8 cellular contexts compared by ENCODE assay signal in the genomic region with DNA sequence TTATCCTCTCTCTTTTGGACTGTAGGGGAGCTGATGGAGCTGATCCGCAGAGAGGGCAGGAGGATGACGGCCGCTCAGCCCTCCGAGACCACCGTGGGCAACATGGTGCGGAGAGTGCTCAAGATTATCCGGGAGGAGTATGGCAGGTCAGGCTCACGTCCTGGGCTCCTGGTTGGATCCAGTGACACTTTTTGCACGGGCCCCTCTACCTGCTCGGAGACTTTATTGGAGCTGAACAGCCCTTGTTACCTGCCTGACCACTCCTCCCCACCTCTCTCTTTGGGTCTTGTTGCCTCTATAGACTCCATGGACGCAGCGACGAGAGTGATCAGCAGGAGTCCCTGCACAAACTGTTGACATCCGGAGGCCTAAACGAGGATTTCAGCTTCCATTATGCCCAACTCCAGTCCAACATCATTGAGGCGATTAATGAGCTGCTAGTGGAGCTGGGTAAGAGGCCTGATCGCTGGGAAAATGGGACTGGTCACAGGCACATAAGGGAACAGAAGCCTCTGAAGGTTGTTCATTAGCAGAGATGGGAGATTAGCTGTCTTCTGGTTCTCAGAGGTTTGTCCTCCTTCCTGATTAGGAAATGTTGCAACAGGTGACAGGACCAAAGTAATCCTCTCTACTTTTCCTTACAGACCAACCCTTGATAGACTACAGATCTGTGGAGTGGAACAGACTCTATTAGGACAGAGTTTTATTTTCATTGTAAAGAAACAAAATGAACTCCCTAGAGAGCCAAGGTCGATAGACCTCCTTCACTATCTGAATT. TPM values are rescaled to one million over a fixed set of nuclear protein-coding genes. Genes with fewer than 3 reads are reported as not detected.
A peak's percentile ranks its signal among the peaks of the same experiment; 100 is the strongest.
DNase-seq lines count a peak whose midpoint lies in the region; ATAC-seq lines count a peak whose summit lies in the region.

No MANE protein-coding gene starts in this region.

- H3K4me3 Mint-ChIP-seq in activated naive CD4-positive, alpha-beta T cell treated with anti-CD3 and anti-CD28 coated beads for 36 hours, result peak overlapping the region; percentile 99
- peak overlapping the region; percentile 82 to 95 for H3K4me3 Mint-ChIP-seq in activated T-cell treated with anti-CD3 and anti-CD28 coated beads, Interleukin-2, amount 50 U/mL, for 72 hours

- peaks cover 4% of the 10 kb centered on the region for H3K9me3 Mint-ChIP-seq in activated naive CD4-positive, alpha-beta T cell treated with anti-CD3 and anti-CD28 coated beads for 36 hours
- H3K9me3 Mint-ChIP-seq in activated T-cell treated with anti-CD3 and anti-CD28 coated beads, Interleukin-2, amount 50 U/mL, for 72 hours, result peaks cover 2 to 3% of the 10 kb centered on the region in 2 donors

- no peak for ATAC-seq in activated T-cell treated with anti-CD3 and anti-CD28 coated beads, Interleukin-2, amount 50 U/mL, for 72 hours (replicated peaks in 1 of 2)
- ATAC-seq in GM18511 (IDR thresholded peaks at IDR 0.05; ENCODE audit: unreplicated experiment) (no peak), GM19351 (IDR thresholded peaks at IDR 0.05; ENCODE audit: unreplicated experiment) (no peak)

- H3K4me1 ChIP-seq in iPS-20b (ENCODE audit: insufficient read depth, low read length), result peaks cover 7% of the 10 kb centered on the region
- H3K4me1 ChIP-seq in subcutaneous abdominal adipose tissue (ENCODE audit: control insufficient read depth in 5 of 5, insufficient read depth in 5 of 5, low read length in 5 of 5), result peaks cover 8 to 25% (median 20%) of the 10 kb centered on the region in 5 donors

- H3K4me1 Mint-ChIP-seq in activated naive CD4-positive, alpha-beta T cell treated with anti-CD3 and anti-CD28 coated beads for 36 hours (ENCODE audit: low read depth), result peaks cover 31% of the 10 kb centered on the region
- peaks cover 51% of the 10 kb centered on the region for H3K4me1 Mint-ChIP-seq in activated T-cell treated with anti-CD3 and anti-CD28 coated beads, Interleukin-2, amount 50 U/mL, for 72 hours (ENCODE audit: low read depth)

- no peaks in the 10 kb centered on the region for H3K27me3 Mint-ChIP-seq in activated naive CD4-positive, alpha-beta T cell treated with anti-CD3 and anti-CD28 coated beads for 36 hours (ENCODE audit: low read depth)
- no peaks in the 10 kb centered on the region for H3K27me3 Mint-ChIP-seq in activated T-cell treated with anti-CD3 and anti-CD28 coated beads, Interleukin-2, amount 50 U/mL, for 72 hours (ENCODE audit: low read depth)

- H3K36me3 Mint-ChIP-seq in activated naive CD4-positive, alpha-beta T cell treated with anti-CD3 and anti-CD28 coated beads for 36 hours (ENCODE audit: low read depth), result peaks cover 28% of the 10 kb centered on the region
- peaks cover 5 to 30% of the 10 kb centered on the region in 2 donors for H3K36me3 Mint-ChIP-seq in activated T-cell treated with anti-CD3 and anti-CD28 coated beads, Interleukin-2, amount 50 U/mL, for 72 hours (ENCODE audit: insufficient read depth in 2 of 2)

- peak; percentile 9 for DNase-seq in activated naive CD4-positive, alpha-beta T cell treated with anti-CD3 and anti-CD28 coated beads for 36 hours
- DNase-seq in activated naive CD4-positive, alpha-beta T cell treated with anti-CD3 and anti-CD28 coated beads, Interleukin-2, amount 50 U/mL, for 16 hours, result no peak
- peak in 1 of 2 donors; percentile 7 for DNase-seq in activated T-cell treated with anti-CD3 and anti-CD28 coated beads, Interleukin-2, amount 50 U/mL, for 72 hours
- no peak for DNase-seq in NCI-H2107 (lab: John Stamatoyannopoulos, UW)

- CTCF ChIA-PET in activated naive CD4-positive, alpha-beta T cell treated with anti-CD3 and anti-CD28 coated beads for 36 hours (lab: Charles Lee), result interaction anchor here (0.6 to 2.8 kb wide), 5 partner anchors 11 to 143 kb away, joined by 3 to 12 read pairs (median 10); no protein-coding TSS in a partner anchor

- H3K4me3 ChIP-seq in iPS-20b (ENCODE audit: low read length) (peak overlapping the region; percentile 89), subcutaneous abdominal adipose tissue (ENCODE audit: low read depth in 1 of 5, low read length in 5 of 5) (peak overlapping the region; percentile 94 to 96 (median 95))

- peak overlapping the region; percentile 76 for H3K9ac ChIP-seq in iPS-20b (ENCODE audit: low read depth, low read length)
- H3K9ac ChIP-seq in subcutaneous abdominal adipose tissue (ENCODE audit: low read length in 5 of 5), result peak overlapping the region; percentile 30 to 89 (median 86)

- H3K27ac ChIP-seq in iPS-20b (ENCODE audit: low read length) (no peak overlapping the region), subcutaneous abdominal adipose tissue (ENCODE audit: low read depth, low read length) (peak overlapping the region; percentile 87)

- intact Hi-C loops in activated naive CD4-positive, alpha-beta T cell treated with anti-CD3 and anti-CD28 coated beads for 36 hours (cut with micrococcal nuclease), result loop anchor here (2.0 kb wide), 2 partner anchors 211 to 291 kb away; no protein-coding TSS in a partner anchor

- peak overlapping the region; percentile 89 for H3K27ac Mint-ChIP-seq in activated naive CD4-positive, alpha-beta T cell treated with anti-CD3 and anti-CD28 coated beads for 36 hours
- peak overlapping the region; percentile 61 for H3K27ac Mint-ChIP-seq in activated T-cell treated with anti-CD3 and anti-CD28 coated beads, Interleukin-2, amount 50 U/mL, for 72 hours

- H3K9me3 ChIP-seq in iPS-20b (ENCODE audit: insufficient read depth, low read depth, low read length) (0 out of 2 replicates have a peak, but pooled peaks cover 2% of the 10 kb centered on the region), subcutaneous abdominal adipose tissue (ENCODE audit: control insufficient read depth in 5 of 5, low read length in 5 of 5) (peaks cover 0 to 3% (median 0%) of the 10 kb centered on the region in 5 donors)

- H3K27me3 ChIP-seq in iPS-20b (ENCODE audit: insufficient read depth, low read length), result no peaks in the 10 kb centered on the region
- no peaks in the 10 kb centered on the region for H3K27me3 ChIP-seq in subcutaneous abdominal adipose tissue (ENCODE audit: control insufficient read depth in 5 of 5, insufficient read depth in 4 of 5, low read length in 5 of 5)

- H3K36me3 ChIP-seq in iPS-20b (ENCODE audit: insufficient read depth, low read depth, low read length), result peaks cover 37% of the 10 kb centered on the region
- peaks cover 14 to 35% (median 30%) of the 10 kb centered on the region in 5 donors for H3K36me3 ChIP-seq in subcutaneous abdominal adipose tissue (ENCODE audit: control insufficient read depth in 5 of 5, insufficient read depth in 5 of 5, low read length in 5 of 5)

RNA-seq across cellular contexts. Expression of a gene that starts 0.7 kb away (rescaled TPM):
- 10 to 100 TPM; 64.8 to 65.4 TPM for total RNA-seq in activated naive CD4-positive, alpha-beta T cell treated with anti-CD3 and anti-CD28 coated beads for 36 hours
- total RNA-seq in activated T-cell treated with anti-CD3 and anti-CD28 coated beads, Interleukin-2, amount 50 U/mL, for 72 hours, result 10 to 100 TPM; 50.3 to 68.5 TPM

RNA-seq across cellular contexts. Expression of a gene that starts 47.8 kb away (rescaled TPM):
- 10 to 100 TPM; 17.3 to 18.5 TPM for total RNA-seq in activated naive CD4-positive, alpha-beta T cell treated with anti-CD3 and anti-CD28 coated beads for 36 hours
- 10 to 100 TPM; 16.9 to 19.3 TPM for total RNA-seq in activated T-cell treated with anti-CD3 and anti-CD28 coated beads, Interleukin-2, amount 50 U/mL, for 72 hours

RNA-seq across cellular contexts. Expression of a gene that starts 48.0 kb away (rescaled TPM):
- total RNA-seq in activated naive CD4-positive, alpha-beta T cell treated with anti-CD3 and anti-CD28 coated beads for 36 hours, result under 1 TPM in 1 of 2 experiments, not detected in 1; 0.10 TPM
- total RNA-seq in activated T-cell treated with anti-CD3 and anti-CD28 coated beads, Interleukin-2, amount 50 U/mL, for 72 hours, result under 1 TPM in 1 of 2 donors, not detected in 1; 0.35 TPM
